Comparison of ENCODE assay signal across 16 cellular contexts in the genomic region with DNA sequence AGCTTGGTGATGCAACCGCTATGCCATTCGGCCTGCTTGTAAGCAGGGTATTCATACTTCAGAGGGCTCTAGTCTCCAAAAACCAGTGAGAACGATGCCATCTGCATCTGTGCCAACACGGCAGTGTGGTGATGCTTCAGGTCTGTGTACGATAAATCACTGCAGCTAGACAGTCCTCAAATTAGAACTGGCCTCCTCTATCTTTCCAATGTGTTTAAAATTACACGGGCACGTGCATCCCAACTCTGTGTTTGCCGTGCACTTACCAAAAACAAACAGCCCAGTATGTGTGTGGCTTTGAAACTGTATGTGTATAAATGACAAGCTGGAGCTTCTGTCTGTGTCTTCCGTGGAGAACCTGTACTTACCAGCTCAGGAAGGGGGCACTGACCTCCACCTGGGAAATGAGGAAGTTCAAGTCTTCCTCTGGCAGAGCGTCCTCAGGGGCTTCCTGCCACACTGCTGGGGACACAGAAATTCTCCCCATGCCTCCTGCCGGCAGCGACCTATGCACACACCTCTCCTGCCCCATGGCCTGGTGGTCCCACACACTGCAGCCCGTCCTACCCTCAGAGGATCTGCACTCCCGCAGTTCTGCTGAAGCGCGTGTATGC. TPM values are rescaled to one million over a fixed set of nuclear protein-coding genes. Genes with fewer than 3 reads are reported as not detected.
DNase-seq lines count a peak whose midpoint lies in the region; ATAC-seq, FAIRE-seq and TF ChIP-seq lines count a peak whose summit lies in the region.
"Had no signal": no experiment of that assay in that cellular context is flagged by ENCODE, and none has a peak within 500 bp of the region (broad histone marks: within the 10 kb centered on the region; RNA-seq: fewer than 3 reads in every experiment).

No MANE protein-coding gene starts in this region.

- H3K4me1 ChIP-seq in K562 (replicated peaks in 1 of 2; ENCODE audit: control insufficient read depth in 2 of 2, insufficient read depth in 2 of 2, low read length in 2 of 2) (no peaks in the 10 kb centered on the region), skeletal muscle satellite cell (ENCODE audit: control insufficient read depth, insufficient read depth, low read length) (peaks cover 15% of the 10 kb centered on the region), spleen (peaks cover 0 to 8% (median 4%) of the 10 kb centered on the region in 6 donors)
- H3K4me1 ChIP-seq: heart left ventricle, Peyer's patch, tibial nerve had no signal

- FAIRE-seq in K562 (lab: Jason Lieb, UNC): peak; percentile 19

- H3K4me2 ChIP-seq in K562 (ENCODE audit: insufficient read depth, low read length) (no peak overlapping the region), skeletal muscle satellite cell (ENCODE audit: low read length) (peak overlapping the region; percentile 16)

- no peak overlapping the region for H2AFZ ChIP-seq in K562 (ENCODE audit: low read depth, low read length)

- H3K9me3 ChIP-seq in K562 (replicated peaks; ENCODE audit: control insufficient read depth, insufficient read depth, low read depth, low read length) (no peaks in the 10 kb centered on the region), skeletal muscle satellite cell (replicated peaks; ENCODE audit: low read length) (no peaks in the 10 kb centered on the region), spleen (no peaks in the 10 kb centered on the region)
- H3K9me3 ChIP-seq: Peyer's patch, tibial nerve had no signal

- no peaks in the 10 kb centered on the region for H3K79me2 ChIP-seq in K562 (ENCODE audit: control insufficient read depth, insufficient read depth, low read length)

- no peaks in the 10 kb centered on the region for H3K27me3 Mint-ChIP-seq in IgD-negative memory B cell
- H3K27me3 Mint-ChIP-seq: activated CD4-positive, alpha-beta T cell treated with anti-CD3 and anti-CD28 coated beads for 36 hours had no signal

- POLR2A ChIA-PET in K562 (lab: Yijun Ruan, JAX): interaction anchor here (1.0 to 1.8 kb wide), 2 partner anchors 14 to 18 kb away, joined by 3 to 4 read pairs; no protein-coding TSS in a partner anchor

- 50% methylated on average over 16 of the region's 16 CpGs for WGBS in K562 (ENCODE audit: insufficient coverage, low coverage, missing lambda C conversion rate)
- WGBS in spleen, 5 donors: 44 to 60% (median 49%) methylated on average over 16 of the region's 16 CpGs

- peak overlapping the region in 1 of 4 donors; percentile 52 for H3K4me3 Mint-ChIP-seq in IgD-negative memory B cell
- H3K4me3 Mint-ChIP-seq: activated CD4-positive, alpha-beta T cell treated with anti-CD3 and anti-CD28 coated beads for 36 hours had no signal

- intact Hi-C loops in K562 (cut with micrococcal nuclease) (no loop called here), spleen (cut with DNase I; ENCODE audit: low total_unique reads) (no loop called here)

- no peak overlapping the region for H3K27ac ChIP-seq in K562 (ENCODE audit: extremely low read depth, low read depth, low read length)
- H3K27ac ChIP-seq in spleen: no peak overlapping the region
- H3K27ac ChIP-seq: heart left ventricle, Peyer's patch, tibial nerve had no signal

- TF ChIP-seq RAD21 in K562 (CRISPR knock-in tag; conservative IDR thresholded peaks at IDR 0.05 in 1 of 2, IDR thresholded peaks at IDR 0.05 in 1 of 2): no peak

- TF ChIP-seq POLR2A in K562 (conservative IDR thresholded peaks at IDR 0.05): no peak
- TF ChIP-seq POLR2A in spleen (IDR thresholded peaks at IDR 0.05): no peak

- H3K27me3 ChIP-seq in K562 (ENCODE audit: control insufficient read depth in 2 of 2, insufficient read depth in 2 of 2, low read length in 2 of 2) (peaks cover 6 to 21% of the 10 kb centered on the region in 2 experiments; a peak in 4 of 5 replicates), skeletal muscle satellite cell (ENCODE audit: control insufficient read depth, insufficient read depth, low read length) (no peaks in the 10 kb centered on the region), spleen (replicated peaks in 1 of 7) (no peaks in the 10 kb centered on the region)
- H3K27me3 ChIP-seq: heart left ventricle, Peyer's patch, tibial nerve had no signal

- no peak for TF ChIP-seq CTCF in K562 (IDR thresholded peaks at IDR 0.05 in 2 of 3, conservative IDR thresholded peaks at IDR 0.05 in 1 of 3; ENCODE audit: insufficient read depth in 2 of 3, low read depth in 1 of 3, low read length in 3 of 3)
- no peak for TF ChIP-seq CTCF in spleen (IDR thresholded peaks at IDR 0.05 in 8 of 11, conservative IDR thresholded peaks at IDR 0.05 in 3 of 11)

- CTCF ChIA-PET in K562 (lab: Yijun Ruan, JAX; ENCODE audit: low intra/inter-chr PET ratio): no interaction called here

- peaks cover 11 to 15% (median 13%) of the 10 kb centered on the region in 3 donors for H3K4me1 Mint-ChIP-seq in IgD-negative memory B cell
- H3K4me1 Mint-ChIP-seq: activated CD4-positive, alpha-beta T cell treated with anti-CD3 and anti-CD28 coated beads for 36 hours; brain had no signal

- TF ChIP-seq EP300 in K562 (IDR thresholded peaks at IDR 0.05; ENCODE audit: low read length): no peak

- H3K9me3 Mint-ChIP-seq in IgD-negative memory B cell: no peaks in the 10 kb centered on the region
- H3K9me3 Mint-ChIP-seq: activated T-helper 2 cell treated with anti-CD3 and anti-CD28 coated beads, Interferon-gamma antibody, Interleukin-2, Interleukin-4, amounts not matched to agents 10 μg/mL and 5 μg/mL and 100 μg/mL, durations not matched to agents 14 hours and 24 hours and 36 hours had no signal

- peak; percentile 19; the same call in 1 of the 3 replicates for ATAC-seq in K562
- ATAC-seq: activated CD4-positive, alpha-beta T cell treated with anti-CD3 and anti-CD28 coated beads for 36 hours had no signal

- DNase-seq in NOMO-1 (lab: John Stamatoyannopoulos, UW; ENCODE audit: unreplicated experiment in 2 of 2): peak; percentile 15 to 18
- DNase-seq in NOMO-1 treated with dmso at 0.1 percent for 144 hours (lab: John Stamatoyannopoulos, UW; ENCODE audit: unreplicated experiment): no peak
- no peak for DNase-seq in K562 (ENCODE audit: extremely low read depth in 1 of 4, low spot score in 3 of 4)
- DNase-seq in mucosa of gallbladder (ENCODE audit: low spot score): no peak
- no peak for DNase-seq in stimulated activated CD4-positive, alpha-beta T cell treated with anti-CD3 and anti-CD28 coated beads, Interleukin-4, amount 100 ng/mL, for 4 hours
- DNase-seq in spleen: no peak
- DNase-seq: activated CD4-positive, alpha-beta T cell treated with anti-CD3 and anti-CD28 coated beads for 36 hours; heart left ventricle; NCI-H2029 treated with DMSO at 0.1 percent for 48 hours; Peyer's patch; T-helper 1 cell had no signal

- H3K36me3 ChIP-seq in K562 (ENCODE audit: control insufficient read depth, insufficient read depth, low read length) (peaks cover 20% of the 10 kb centered on the region; the same call in 2 of the 3 replicates), skeletal muscle satellite cell (ENCODE audit: insufficient read depth, low read length) (peaks cover 22% of the 10 kb centered on the region), spleen (peaks cover 0 to 87% (median 41%) of the 10 kb centered on the region in 6 donors)

- H3K4me3 ChIP-seq in K562 (no peak overlapping the region), skeletal muscle satellite cell (ENCODE audit: low read length) (no peak overlapping the region), spleen (no peak overlapping the region)
- H3K4me3 ChIP-seq: heart left ventricle, Peyer's patch, tibial nerve had no signal

- H4K20me1 ChIP-seq in K562 (replicated peaks; ENCODE audit: control insufficient read depth, insufficient read depth, low read length): peaks cover 17% of the 10 kb centered on the region

- no TSS peak for BruUV-seq in K562 (replicated peaks; lab: Mats Ljungman, UMichigan)

- H3K9ac ChIP-seq in K562 (ENCODE audit: insufficient read depth in 1 of 2, low read depth in 2 of 2, low read length in 2 of 2) (peak overlapping the region in 1 of 2 experiments; percentile 26; a peak in 1 of 4 replicates), skeletal muscle satellite cell (ENCODE audit: low read depth, low read length) (no peak overlapping the region)

- peak overlapping the region in 2 of 3 donors; percentile 16 to 22 for H3K27ac Mint-ChIP-seq in IgD-negative memory B cell
- H3K27ac Mint-ChIP-seq: activated CD4-positive, alpha-beta T cell treated with anti-CD3 and anti-CD28 coated beads for 36 hours; activated T-helper 2 cell treated with anti-CD3 and anti-CD28 coated beads, Interferon-gamma antibody, Interleukin-2, Interleukin-4, amounts not matched to agents 10 μg/mL and 5 μg/mL and 100 μg/mL, durations not matched to agents 14 hours and 24 hours and 36 hours; brain had no signal

- H3K9me1 ChIP-seq in K562 (ENCODE audit: control insufficient read depth, insufficient read depth, low read length): no peaks in the 10 kb centered on the region

- in situ Hi-C loops in K562 (cut with MboI): no loop called here

- peaks cover 8% of the 10 kb centered on the region for H3K36me3 Mint-ChIP-seq in IgD-negative memory B cell

TF ChIP-seq in K562, 482 proteins besides CTCF, POLR2A, EP300 and RAD21 (continues in another document):
- TF ChIP-seq YY1 (IDR thresholded peaks at IDR 0.05; ENCODE audit: borderline replicate concordance in 1 of 3, control insufficient read depth in 1 of 3, extremely low read depth in 1 of 3, insufficient read depth in 3 of 3, insufficient read length in 1 of 3, insufficient replicate concordance in 2 of 3, low read depth in 1 of 3, low read length in 2 of 3) (no peak), HNRNPH1 (optimal IDR thresholded peaks at IDR 0.05; ENCODE audit: low read depth, low read length) (no peak)

RNA-seq across cellular contexts. Expression of a gene that starts 12.3 kb away (rescaled TPM):
- polyA plus RNA-seq in IgD-negative memory B cell: 114 TPM
- total RNA-seq in K562 (2011; cell fraction: chromatin; rRNA removed; ENCODE audit: low replicate concordance): 44.1 and 73.3 TPM in 2 replicates
- 38.2 and 47.2 TPM in 2 replicates for total RNA-seq in K562 (2011; cell fraction: nucleolus; rRNA removed)
- 43.8 and 50.4 TPM in 2 replicates for total RNA-seq in K562 (2011; cell fraction: nucleoplasm; rRNA removed)
- 36.1 and 51.0 TPM in 2 replicates for total RNA-seq in K562 (2014; rRNA removed)
- total RNA-seq in K562 (2014; rRNA removed; fragmentation: Illumina TruSeq; extraction: Trizol): 23.8 and 25.7 TPM in 2 replicates
- total RNA-seq in K562 (2015; rRNA removed; fragmentation: Illumina TruSeq; extraction: Trizol): 28.4 and 33.6 TPM in 2 replicates
- total RNA-seq in K562 (2021): 52.0 and 62.3 TPM in 2 replicates
- polyA plus RNA-seq in K562 (2011; rRNA removed): 49.9 and 58.8 TPM in 2 replicates
- polyA plus RNA-seq in K562 (2011; cell fraction: cytosol; rRNA removed): 51.3 and 58.8 TPM in 2 replicates
- 70.4 and 86.1 TPM in 2 replicates for polyA plus RNA-seq in K562 (2011; cell fraction: nucleus; rRNA removed)
- polyA plus RNA-seq in K562 (2012): 68.1 and 71.4 TPM in 2 replicates
- 60.6 and 72.2 TPM in 2 replicates for polyA plus RNA-seq in K562 (2014; fragmentation: Illumina TruSeq; extraction: Trizol)
- polyA plus RNA-seq in K562 (2014; fragmentation: Nextera tagmentation; extraction: Ambion mirVana): 10 to 100 TPM; 45.0 to 72.5 TPM
- 78.5 and 83.4 TPM in 2 replicates for polyA plus RNA-seq in K562 (2014; rRNA removed)
- polyA minus RNA-seq in K562 (2011; rRNA and poly(A)+ RNA removed): 18.9 and 20.4 TPM in 2 replicates
- 11.6 and 15.7 TPM in 2 replicates for polyA minus RNA-seq in K562 (2011; cell fraction: cytosol; rRNA and poly(A)+ RNA removed)
- 41.7 and 72.9 TPM in 2 replicates for polyA minus RNA-seq in K562 (2011; cell fraction: nucleus; rRNA and poly(A)+ RNA removed)
- total RNA-seq in skeletal muscle satellite cell (2012; rRNA removed): 8.3 and 9.6 TPM in 2 replicates
- 27.7 TPM for total RNA-seq in mucosa of gallbladder
- 10 to 100 TPM; 31.9 to 47.5 (median 35.1) TPM for total RNA-seq in spleen
- polyA plus RNA-seq in spleen: 10 to 100 TPM; 43.2 to 50.4 (median 44.0) TPM

Comparison
In these comparisons a context has a peak if more than half of its experiments do, and no peak if none do; other contexts are left out.
1. DNase-seq: peak in NOMO-1 (2 of 2); none in NOMO-1 treated with dmso at 0.1 percent for 144 hours (single experiment), K562 (0 of 4), mucosa of gallbladder (single experiment), stimulated activated CD4-positive, alpha-beta T cell treated with anti-CD3 and anti-CD28 coated beads, Interleukin-4, amount 100 ng/mL, for 4 hours (0 of 2) and spleen (single experiment).